ENCODE assay signal across 7 cellular contexts in the genomic region with DNA sequence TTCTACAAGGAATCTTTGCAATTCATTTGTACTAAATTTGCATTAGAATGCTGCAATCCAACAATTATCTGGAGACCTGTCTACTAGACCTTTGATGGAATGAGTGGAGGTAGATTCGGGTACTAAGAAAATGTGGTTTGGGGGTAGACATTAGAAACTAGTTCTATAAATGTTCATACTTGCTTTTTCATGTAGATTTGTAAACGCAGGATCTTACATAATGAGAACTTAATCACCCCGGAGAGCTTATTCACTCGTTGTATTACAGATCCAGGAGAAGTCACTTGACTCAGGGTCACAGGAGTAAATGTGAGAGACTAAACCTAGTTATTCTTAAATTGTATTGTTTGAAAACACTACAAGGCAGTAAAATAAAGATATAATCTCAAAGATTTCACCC.
DNase-seq lines count a peak whose midpoint lies in the region; ATAC-seq and TF ChIP-seq lines count a peak whose summit lies in the region.
"Not testable (repeated sequence)": the region's sequence is repeated elsewhere in the genome, so short reads cannot be mapped to it uniquely, and the experiment has no call there.

No MANE protein-coding gene starts in this region.

- not testable (repeated sequence) for H3K4me3 ChIP-seq in GM23338; choroid plexus epithelial cell (ENCODE audit: low read depth, low read length); epithelial cell of esophagus (ENCODE audit: low read length); retinal pigment epithelial cell (ENCODE audit: low read length)

- H3K27ac Mint-ChIP-seq in GM23338 = peak overlapping the region; percentile 78

- H3K27me3 ChIP-seq in GM23338 (ENCODE audit: insufficient read depth) = not testable (repeated sequence)

- H3K4me3 Mint-ChIP-seq in GM23338 = peak overlapping the region; percentile 9; the same call in 2 of the 3 replicates

- TF ChIP-seq CTCF in GM23338 (conservative IDR thresholded peaks at IDR 0.05; ENCODE audit: low read depth in 2 of 2); choroid plexus epithelial cell (conservative IDR thresholded peaks at IDR 0.05; ENCODE audit: low read depth, low read length); epithelial cell of esophagus (IDR thresholded peaks at IDR 0.05; ENCODE audit: insufficient read depth, low read depth, low read length, missing control alignments); retinal pigment epithelial cell (conservative IDR thresholded peaks at IDR 0.05; ENCODE audit: low read depth, low read length): not testable (repeated sequence)

- peaks cover 30% of the 10 kb centered on the region for H3K4me1 Mint-ChIP-seq in GM23338

- H3K9me3 Mint-ChIP-seq in GM23338 = not testable (repeated sequence)

- not testable (repeated sequence) for H4K20me1 ChIP-seq in GM23338 (replicated peaks; ENCODE audit: insufficient read depth)

- not testable (repeated sequence) for H3K27ac ChIP-seq in GM23338 (ENCODE audit: low read depth)

- H3K36me3 Mint-ChIP-seq in GM23338 (ENCODE audit: low read depth) = not testable (repeated sequence)

- peak; percentile 3 for DNase-seq in GM23338 (ENCODE audit: low spot score)
- DNase-seq in RKO (ENCODE audit: low spot score) = peak; percentile 11
- DNase-seq in astrocyte of the hippocampus (ENCODE audit: low read depth, low spot score) = peak; percentile 9
- DNase-seq in choroid plexus epithelial cell (ENCODE audit: low read depth) = peak; percentile 43
- peak; percentile 66 for DNase-seq in epithelial cell of esophagus (ENCODE audit: low read depth)
- peak; percentile 25 for DNase-seq in iris pigment epithelial cell (ENCODE audit: low read depth)
- DNase-seq in retinal pigment epithelial cell (ENCODE audit: low read depth) = peak; percentile 47

- H3K27me3 Mint-ChIP-seq in GM23338 (ENCODE audit: insufficient read depth, low read depth, poor library complexity) = not testable (repeated sequence)

- not testable (repeated sequence) for ATAC-seq in GM23338

- not testable (repeated sequence) for H3K9me2 ChIP-seq in GM23338 (ENCODE audit: insufficient read depth)

- H2AFZ ChIP-seq in GM23338 = not testable (repeated sequence)

- peaks cover 23% of the 10 kb centered on the region for H3K4me1 ChIP-seq in GM23338 (ENCODE audit: insufficient read depth)

- not testable (repeated sequence) for H3K79me2 ChIP-seq in GM23338 (replicated peaks; ENCODE audit: insufficient read depth)

- not testable (repeated sequence) for H3F3A ChIP-seq in GM23338 (replicated peaks; ENCODE audit: low read depth)

- peak overlapping the region; percentile 3 for H3K4me2 ChIP-seq in GM23338

- not testable (repeated sequence) for H3K36me3 ChIP-seq in GM23338 (ENCODE audit: insufficient read depth)

Comparison
In these comparisons a context has a peak if more than half of its experiments do, and no peak if none do; other contexts are left out.
1. DNase-seq: peak in every context shown above with its lines; median percentile 66 in epithelial cell of esophagus; 47 in retinal pigment epithelial cell; 43 in choroid plexus epithelial cell; 25 in iris pigment epithelial cell; 11 in RKO; 9 in astrocyte of the hippocampus; 3 in GM23338.